8 cellular contexts compared by ENCODE assay signal in genomic region chr16:70438325-70438982, GRCh38. TPM values are rescaled to one million over a fixed set of nuclear protein-coding genes. Genes with fewer than 3 reads are reported as not detected.
DNase-seq lines count a peak whose midpoint lies in the region; ATAC-seq and TF ChIP-seq lines count a peak whose summit lies in the region.

No MANE protein-coding gene starts in this region.

- H3K9ac ChIP-seq in Karpas-422 (ENCODE audit: low read length) = peak overlapping the region; percentile 89
- H3K9ac ChIP-seq in colonic mucosa (ENCODE audit: low read depth in 2 of 2, low read length in 2 of 2) = peak overlapping the region; percentile 37 to 59
- H3K9ac ChIP-seq in mucosa of rectum (ENCODE audit: low read depth in 1 of 2, low read length in 2 of 2) = peak overlapping the region; percentile 21 to 57

- peak; percentile 3 for ATAC-seq in GM18907 (IDR thresholded peaks at IDR 0.05; ENCODE audit: unreplicated experiment)
- ATAC-seq in HG02840 (IDR thresholded peaks at IDR 0.05; ENCODE audit: low FRiP score, unreplicated experiment) = no peak

- no peaks in the 10 kb centered on the region for H3K9me2 ChIP-seq in Karpas-422 (replicated peaks; ENCODE audit: insufficient read depth, low read length)

- H3K27me3 ChIP-seq in Karpas-422 (ENCODE audit: low read length) (no peaks in the 10 kb centered on the region), colonic mucosa (no peaks in the 10 kb centered on the region), mucosa of rectum (ENCODE audit: control insufficient read depth in 2 of 2, insufficient read depth in 2 of 2, low read length in 2 of 2) (no peaks in the 10 kb centered on the region)

- no peak for TF ChIP-seq CTCF in colonic mucosa (IDR thresholded peaks at IDR 0.05)

- peaks cover 4% of the 10 kb centered on the region; the same call in 1 of the 2 replicates for H4K20me1 ChIP-seq in Karpas-422 (ENCODE audit: insufficient read depth, low read depth, low read length)

- H3K36me3 ChIP-seq in Karpas-422 (ENCODE audit: insufficient read depth, low read length) = no peaks in the 10 kb centered on the region
- no peaks in the 10 kb centered on the region for H3K36me3 ChIP-seq in colonic mucosa
- peaks cover 0 to 3% of the 10 kb centered on the region in 2 donors for H3K36me3 ChIP-seq in mucosa of rectum (ENCODE audit: control insufficient read depth in 2 of 2, insufficient read depth in 2 of 2, low read length in 2 of 2)

- H3K4me3 ChIP-seq in Karpas-422 (ENCODE audit: low read length) (peak overlapping the region; percentile 96), colonic mucosa (peak overlapping the region; percentile 60), mucosa of rectum (ENCODE audit: low read length in 2 of 2) (peak overlapping the region; percentile 46 to 79)

- H3K27ac ChIP-seq in Karpas-422 (ENCODE audit: low read length) (peak overlapping the region; percentile 89), colonic mucosa (peak overlapping the region; percentile 52), mucosa of rectum (ENCODE audit: low read depth in 2 of 2, low read length in 2 of 2) (peak overlapping the region in 1 of 2 donors; percentile 39)

- no peak overlapping the region for H2AFZ ChIP-seq in Karpas-422 (ENCODE audit: low read length)

- H3K4me1 ChIP-seq in Karpas-422 (ENCODE audit: low read length) = peaks cover 45% of the 10 kb centered on the region
- no peaks in the 10 kb centered on the region for H3K4me1 ChIP-seq in colonic mucosa
- peaks cover 13 to 27% of the 10 kb centered on the region in 2 donors for H3K4me1 ChIP-seq in mucosa of rectum (ENCODE audit: control insufficient read depth in 2 of 2, insufficient read depth in 2 of 2, low read length in 2 of 2)

- intact Hi-C loops in colonic mucosa (cut with DNase I) = no loop called here

- peak overlapping the region; percentile 87 for H3K4me2 ChIP-seq in Karpas-422 (ENCODE audit: low read depth, low read length, poor library complexity, severe bottlenecking)

- no peaks in the 10 kb centered on the region for H3K9me3 ChIP-seq in Karpas-422 (ENCODE audit: low read length)
- no peaks in the 10 kb centered on the region for H3K9me3 ChIP-seq in colonic mucosa
- no peaks in the 10 kb centered on the region for H3K9me3 ChIP-seq in mucosa of rectum (ENCODE audit: control insufficient read depth in 2 of 2, low read length in 2 of 2)

- DNase-seq in Karpas-422 (peak; percentile 46), colonic mucosa (no peak), kidney tubule cell (ENCODE audit: low spot score) (no peak), NAMALWA (ENCODE audit: low spot score) (no peak), D341Med (ENCODE audit: low spot score) (no peak)

- peaks cover 46% of the 10 kb centered on the region for H3K79me2 ChIP-seq in Karpas-422 (ENCODE audit: low read length)

RNA-seq across cellular contexts. Expression of gene ST3GAL2, which starts 0.4 kb away (rescaled TPM):
- total RNA-seq in Karpas-422 (2014; rRNA removed; shearing (Covaris generic); ENCODE audit: low replicate concordance) = 48.1 and 62.4 TPM in 2 replicates
- total RNA-seq in colonic mucosa = 1 to 10 TPM; 6.9 to 8.1 TPM

RNA-seq across cellular contexts. Expression of gene FCSK, which starts 15.9 kb away (rescaled TPM):
- 6.4 and 17.4 TPM in 2 replicates for total RNA-seq in Karpas-422 (2014; rRNA removed; shearing (Covaris generic); ENCODE audit: low replicate concordance)
- 10 to 100 TPM; 31.3 to 38.8 TPM for total RNA-seq in colonic mucosa

Comparison
In these comparisons a context has a peak if more than half of its experiments do, and no peak if none do; other contexts are left out.
1. H3K9ac ChIP-seq: peak in every context shown above with its lines; median percentile 89 in Karpas-422; 48 in colonic mucosa; 39 in mucosa of rectum.